1 cellular context compared by ENCODE assay signal in the genomic region with DNA sequence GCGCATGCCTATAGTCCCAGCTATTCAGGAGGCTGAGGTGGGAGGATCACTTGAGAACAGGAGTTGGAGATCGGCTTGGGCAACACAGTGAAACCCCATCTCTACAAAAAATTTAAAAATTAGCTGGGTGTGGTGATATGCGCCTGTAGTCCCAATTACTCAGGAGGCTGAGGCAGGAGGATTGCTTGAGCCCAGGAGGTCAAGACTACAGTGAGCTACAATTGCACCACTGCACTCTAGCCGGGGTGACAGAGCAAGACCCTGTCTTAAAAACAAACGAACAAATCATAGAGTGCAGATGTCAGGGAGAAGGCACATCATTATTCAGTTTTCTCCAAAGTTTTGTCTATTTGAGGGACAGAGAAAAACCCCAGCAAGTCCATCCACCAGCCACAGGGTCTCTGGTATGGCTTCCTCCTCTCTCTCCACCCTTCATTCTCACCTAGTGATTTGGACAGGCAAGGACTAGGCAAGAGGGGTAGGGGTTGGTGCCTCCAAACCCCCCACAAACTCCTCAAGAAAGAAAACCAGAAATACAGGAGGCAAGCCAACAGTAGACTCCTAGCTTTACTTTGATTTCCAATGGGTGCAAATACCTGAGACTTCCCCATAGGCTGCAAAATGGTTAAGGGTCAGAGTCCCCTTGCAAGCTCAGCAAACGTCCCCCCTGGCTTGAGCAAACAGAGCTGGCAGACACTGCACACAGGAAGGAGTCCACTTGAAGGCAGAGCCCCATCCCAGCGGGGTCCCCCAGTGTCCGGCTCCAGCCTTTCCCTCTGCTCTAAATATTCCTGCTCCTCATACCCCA.
TF ChIP-seq lines count a peak whose summit lies in the region.

No MANE protein-coding gene starts in this region.

TF ChIP-seq in HepG2, 621 proteins besides CTCF, POLR2A, EP300 and RAD21 (continued from another document and continues in another):
- TF ChIP-seq, protein P1, sequence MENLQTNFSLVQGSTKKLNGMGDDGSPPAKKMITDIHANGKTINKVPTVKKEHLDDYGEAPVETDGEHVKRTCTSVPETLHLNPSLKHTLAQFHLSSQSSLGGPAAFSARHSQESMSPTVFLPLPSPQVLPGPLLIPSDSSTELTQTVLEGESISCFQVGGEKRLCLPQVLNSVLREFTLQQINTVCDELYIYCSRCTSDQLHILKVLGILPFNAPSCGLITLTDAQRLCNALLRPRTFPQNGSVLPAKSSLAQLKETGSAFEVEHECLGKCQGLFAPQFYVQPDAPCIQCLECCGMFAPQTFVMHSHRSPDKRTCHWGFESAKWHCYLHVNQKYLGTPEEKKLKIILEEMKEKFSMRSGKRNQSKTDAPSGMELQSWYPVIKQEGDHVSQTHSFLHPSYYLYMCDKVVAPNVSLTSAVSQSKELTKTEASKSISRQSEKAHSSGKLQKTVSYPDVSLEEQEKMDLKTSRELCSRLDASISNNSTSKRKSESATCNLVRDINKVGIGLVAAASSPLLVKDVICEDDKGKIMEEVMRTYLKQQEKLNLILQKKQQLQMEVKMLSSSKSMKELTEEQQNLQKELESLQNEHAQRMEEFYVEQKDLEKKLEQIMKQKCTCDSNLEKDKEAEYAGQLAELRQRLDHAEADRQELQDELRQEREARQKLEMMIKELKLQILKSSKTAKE (CRISPR knock-in tag; IDR thresholded peaks at IDR 0.05; ENCODE audit: borderline replicate concordance), result no peak
- TF ChIP-seq TBP (CRISPR knock-in tag; IDR thresholded peaks at IDR 0.05), result no peak
- no peak for TF ChIP-seq TCF12 (IDR thresholded peaks at IDR 0.05)
- peak; percentile 50; the same call in 1 of the 2 replicates for TF ChIP-seq TCF12 (CRISPR knock-in tag; IDR thresholded peaks at IDR 0.05)
- TF ChIP-seq NR1H2 (CRISPR knock-in tag; IDR thresholded peaks at IDR 0.05; ENCODE audit: borderline replicate concordance, low read depth), result no peak
- TF ChIP-seq ZNF282 (IDR thresholded peaks at IDR 0.05; ENCODE audit: partially characterized antibody), result no peak
- TF ChIP-seq ZNF761 (CRISPR knock-in tag; conservative IDR thresholded peaks at IDR 0.05), result no peak
- no peak for TF ChIP-seq TBX3 (IDR thresholded peaks at IDR 0.05; ENCODE audit: borderline replicate concordance)
- no peak for TF ChIP-seq CBX1 (IDR thresholded peaks at IDR 0.05; ENCODE audit: low read depth)
- no peak for TF ChIP-seq ZNF256 (CRISPR knock-in tag; conservative IDR thresholded peaks at IDR 0.05)
- no peak for TF ChIP-seq ZNF232 (CRISPR knock-in tag; IDR thresholded peaks at IDR 0.05; ENCODE audit: borderline replicate concordance)
- no peak for TF ChIP-seq FIP1L1 (IDR thresholded peaks at IDR 0.05; ENCODE audit: borderline replicate concordance, insufficient read depth, low read depth, low read length)
- no peak for TF ChIP-seq ATF4 (CRISPR knock-in tag; IDR thresholded peaks at IDR 0.05)
- no peak for TF ChIP-seq NAIF1 (CRISPR knock-in tag; IDR thresholded peaks at IDR 0.05; ENCODE audit: borderline replicate concordance)
- no peak for TF ChIP-seq ZNF530 (CRISPR knock-in tag; IDR thresholded peaks at IDR 0.05; ENCODE audit: low read depth)
- TF ChIP-seq, protein P2, sequence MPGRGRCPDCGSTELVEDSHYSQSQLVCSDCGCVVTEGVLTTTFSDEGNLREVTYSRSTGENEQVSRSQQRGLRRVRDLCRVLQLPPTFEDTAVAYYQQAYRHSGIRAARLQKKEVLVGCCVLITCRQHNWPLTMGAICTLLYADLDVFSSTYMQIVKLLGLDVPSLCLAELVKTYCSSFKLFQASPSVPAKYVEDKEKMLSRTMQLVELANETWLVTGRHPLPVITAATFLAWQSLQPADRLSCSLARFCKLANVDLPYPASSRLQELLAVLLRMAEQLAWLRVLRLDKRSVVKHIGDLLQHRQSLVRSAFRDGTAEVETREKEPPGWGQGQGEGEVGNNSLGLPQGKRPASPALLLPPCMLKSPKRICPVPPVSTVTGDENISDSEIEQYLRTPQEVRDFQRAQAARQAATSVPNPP (CRISPR knock-in tag; IDR thresholded peaks at IDR 0.05), result no peak
- TF ChIP-seq GATAD1 (CRISPR knock-in tag; IDR thresholded peaks at IDR 0.05), result no peak
- no peak for TF ChIP-seq ZNF7 (CRISPR knock-in tag; IDR thresholded peaks at IDR 0.05)
- no peak for TF ChIP-seq XRCC5 (optimal IDR thresholded peaks at IDR 0.05; ENCODE audit: low read length)
- TF ChIP-seq BRCA1 (CRISPR knock-in tag; IDR thresholded peaks at IDR 0.05), result no peak
- no peak for TF ChIP-seq TCF7L2 (IDR thresholded peaks at IDR 0.05; ENCODE audit: low read depth, low read length)
- no peak for TF ChIP-seq KDM5B (CRISPR knock-in tag; IDR thresholded peaks at IDR 0.05; ENCODE audit: borderline replicate concordance)
- TF ChIP-seq HDAC2 (CRISPR knock-in tag; IDR thresholded peaks at IDR 0.05), result no peak; the same call in 1 of the 2 replicates
- no peak for TF ChIP-seq ZNF562 (CRISPR knock-in tag; IDR thresholded peaks at IDR 0.05; ENCODE audit: borderline replicate concordance)
- TF ChIP-seq TFAP4 (IDR thresholded peaks at IDR 0.05; ENCODE audit: borderline replicate concordance, low read depth), result no peak; the same call in 1 of the 2 replicates
- peak; percentile 28; the same call in 1 of the 2 replicates for TF ChIP-seq RARA (CRISPR knock-in tag; IDR thresholded peaks at IDR 0.05)
- TF ChIP-seq ZZZ3 (CRISPR knock-in tag; IDR thresholded peaks at IDR 0.05; ENCODE audit: borderline replicate concordance), result no peak
- peak; percentile 6; the same call in 1 of the 2 replicates for TF ChIP-seq ZMYM3 (CRISPR knock-in tag; IDR thresholded peaks at IDR 0.05)
- TF ChIP-seq SNAPC5 (CRISPR knock-in tag; IDR thresholded peaks at IDR 0.05; ENCODE audit: borderline replicate concordance), result 0 out of 2 replicates have a peak, but pooled peaks have one; percentile 6
- TF ChIP-seq, protein P3, sequence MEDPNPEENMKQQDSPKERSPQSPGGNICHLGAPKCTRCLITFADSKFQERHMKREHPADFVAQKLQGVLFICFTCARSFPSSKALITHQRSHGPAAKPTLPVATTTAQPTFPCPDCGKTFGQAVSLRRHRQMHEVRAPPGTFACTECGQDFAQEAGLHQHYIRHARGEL (CRISPR knock-in tag; IDR thresholded peaks at IDR 0.05), result no peak
- TF ChIP-seq ELF1 (CRISPR knock-in tag; IDR thresholded peaks at IDR 0.05), result no peak
- TF ChIP-seq, protein P4, sequence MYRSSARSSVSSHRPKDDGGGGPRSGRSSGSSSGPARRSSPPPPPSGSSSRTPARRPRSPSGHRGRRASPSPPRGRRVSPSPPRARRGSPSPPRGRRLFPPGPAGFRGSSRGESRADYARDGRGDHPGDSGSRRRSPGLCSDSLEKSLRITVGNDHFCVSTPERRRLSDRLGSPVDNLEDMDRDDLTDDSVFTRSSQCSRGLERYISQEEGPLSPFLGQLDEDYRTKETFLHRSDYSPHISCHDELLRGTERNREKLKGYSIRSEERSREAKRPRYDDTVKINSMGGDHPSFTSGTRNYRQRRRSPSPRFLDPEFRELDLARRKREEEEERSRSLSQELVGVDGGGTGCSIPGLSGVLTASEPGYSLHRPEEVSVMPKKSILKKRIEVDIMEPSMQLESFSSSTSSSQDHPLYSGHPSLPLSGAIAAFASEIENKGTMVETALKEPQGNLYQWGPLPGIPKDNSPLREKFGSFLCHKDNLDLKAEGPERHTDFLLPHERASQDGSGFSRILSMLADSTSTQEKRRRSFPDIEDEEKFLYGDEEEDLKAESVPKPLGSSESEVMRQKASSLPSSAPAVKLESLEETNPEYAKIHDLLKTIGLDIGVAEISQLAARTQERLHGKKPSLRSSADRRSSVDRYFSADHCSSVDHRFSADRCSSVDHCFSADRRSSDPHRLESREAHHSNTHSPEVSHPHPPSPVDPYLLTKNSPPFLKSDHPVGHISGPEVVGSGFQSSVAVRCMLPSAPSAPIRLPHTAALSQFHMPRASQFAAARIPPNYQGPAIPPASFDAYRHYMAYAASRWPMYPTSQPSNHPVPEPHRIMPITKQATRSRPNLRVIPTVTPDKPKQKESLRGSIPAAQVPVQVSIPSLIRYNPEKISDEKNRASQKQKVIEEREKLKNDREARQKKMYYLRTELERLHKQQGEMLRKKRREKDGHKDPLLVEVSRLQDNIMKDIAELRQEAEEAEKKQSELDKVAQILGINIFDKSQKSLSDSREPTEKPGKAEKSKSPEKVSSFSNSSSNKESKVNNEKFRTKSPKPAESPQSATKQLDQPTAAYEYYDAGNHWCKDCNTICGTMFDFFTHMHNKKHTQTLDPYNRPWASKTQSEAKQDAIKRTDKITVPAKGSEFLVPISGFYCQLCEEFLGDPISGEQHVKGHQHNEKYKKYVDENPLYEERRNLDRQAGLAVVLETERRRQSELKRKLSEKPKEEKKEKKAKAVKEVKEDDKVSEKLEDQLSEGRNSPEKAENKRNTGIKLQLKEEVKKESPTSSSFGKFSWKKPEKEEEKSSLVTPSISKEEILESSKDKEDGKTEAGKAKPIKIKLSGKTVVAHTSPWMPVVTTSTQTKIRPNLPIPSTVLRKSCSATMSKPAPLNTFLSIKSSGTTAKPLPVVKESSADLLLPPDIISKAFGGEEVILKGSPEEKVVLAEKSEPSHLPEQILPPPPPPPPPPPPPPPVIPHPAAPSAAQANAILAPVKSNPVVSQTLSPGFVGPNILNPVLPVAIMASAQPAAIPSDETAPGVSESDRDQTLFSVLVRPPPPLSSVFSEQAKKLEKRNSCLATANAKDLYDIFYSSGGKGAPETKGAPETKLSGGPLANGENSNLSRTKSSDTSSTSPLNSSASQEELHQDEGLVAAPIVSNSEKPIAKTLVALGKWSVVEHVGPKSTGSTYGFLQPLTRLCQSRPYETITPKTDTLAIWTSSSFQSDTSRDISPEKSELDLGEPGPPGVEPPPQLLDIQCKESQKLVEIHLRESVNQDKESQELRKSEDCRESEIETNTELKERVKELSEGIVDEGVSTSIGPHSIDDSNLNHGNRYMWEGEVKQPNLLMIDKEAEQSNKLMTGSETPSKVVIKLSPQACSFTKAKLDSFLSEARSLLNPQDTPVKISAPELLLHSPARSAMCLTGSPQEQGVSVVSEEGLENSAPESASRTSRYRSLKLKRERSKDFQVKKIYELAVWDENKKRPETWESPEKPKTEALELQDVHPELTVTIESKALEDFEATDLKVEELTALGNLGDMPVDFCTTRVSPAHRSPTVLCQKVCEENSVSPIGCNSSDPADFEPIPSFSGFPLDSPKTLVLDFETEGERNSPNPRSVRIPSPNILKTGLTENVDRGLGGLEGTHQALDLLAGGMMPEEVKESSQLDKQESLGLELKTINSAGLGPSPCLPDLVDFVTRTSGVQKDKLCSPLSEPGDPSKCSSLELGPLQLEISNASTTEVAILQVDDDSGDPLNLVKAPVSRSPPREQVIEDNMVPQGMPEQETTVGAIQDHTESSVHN (CRISPR knock-in tag; IDR thresholded peaks at IDR 0.05), result no peak
- TF ChIP-seq HCFC1 (IDR thresholded peaks at IDR 0.05; ENCODE audit: low read depth, low read length), result no peak
- TF ChIP-seq MTF2 (CRISPR knock-in tag; IDR thresholded peaks at IDR 0.05; ENCODE audit: borderline replicate concordance), result no peak
- TF ChIP-seq FLYWCH1 (CRISPR knock-in tag; IDR thresholded peaks at IDR 0.05), result no peak
- TF ChIP-seq NKX3-1 (CRISPR knock-in tag; IDR thresholded peaks at IDR 0.05), result no peak
- no peak for TF ChIP-seq ZNF260 (CRISPR knock-in tag; IDR thresholded peaks at IDR 0.05; ENCODE audit: borderline replicate concordance, low read depth)
- TF ChIP-seq MAFG (CRISPR knock-in tag; IDR thresholded peaks at IDR 0.05), result peak; percentile 62; the same call in 1 of the 2 replicates
- no peak for TF ChIP-seq ZNF775 (CRISPR knock-in tag; IDR thresholded peaks at IDR 0.05; ENCODE audit: borderline replicate concordance)
- no peak for TF ChIP-seq ZNF75D (CRISPR knock-in tag; IDR thresholded peaks at IDR 0.05; ENCODE audit: borderline replicate concordance)
- no peak for TF ChIP-seq ZNF567 (CRISPR knock-in tag; IDR thresholded peaks at IDR 0.05; ENCODE audit: borderline replicate concordance)
- TF ChIP-seq ZNF800 (CRISPR knock-in tag; IDR thresholded peaks at IDR 0.05), result no peak
- TF ChIP-seq ZNF44 (CRISPR knock-in tag; IDR thresholded peaks at IDR 0.05), result no peak
- TF ChIP-seq IKZF1 (IDR thresholded peaks at IDR 0.05), result no peak
- no peak for TF ChIP-seq ZNF670 (CRISPR knock-in tag; IDR thresholded peaks at IDR 0.05; ENCODE audit: borderline replicate concordance)
- no peak for TF ChIP-seq ISX (CRISPR knock-in tag; conservative IDR thresholded peaks at IDR 0.05)
